16 cellular contexts compared by ENCODE assay signal in the genomic region with DNA sequence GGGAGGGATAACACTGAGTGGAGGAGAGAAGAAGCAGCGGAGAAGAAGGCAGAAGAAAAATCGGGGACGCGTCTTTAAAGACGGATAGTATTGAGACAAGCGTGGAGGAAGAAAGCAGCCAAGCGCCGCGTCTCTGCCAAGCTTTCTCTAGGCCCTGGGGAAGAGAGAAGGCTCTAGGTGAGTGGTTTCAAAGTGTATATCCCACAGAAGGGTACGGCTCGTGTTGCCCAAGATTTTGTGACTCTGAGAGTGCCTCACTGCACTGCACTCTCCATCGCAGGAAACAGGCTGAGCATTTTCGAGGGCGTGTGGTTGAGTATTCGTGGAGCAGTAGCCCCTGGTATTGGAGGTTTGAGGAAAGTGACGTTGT.
DNase-seq lines count a peak whose midpoint lies in the region; ATAC-seq, FAIRE-seq and TF ChIP-seq lines count a peak whose summit lies in the region.
"Had no signal": no experiment of that assay in that cellular context is flagged by ENCODE, and none has a peak within 500 bp of the region (broad histone marks: within the 10 kb centered on the region; RNA-seq: fewer than 3 reads in every experiment).

No MANE protein-coding gene starts in this region.

- H3K27me3 Mint-ChIP-seq in type B pancreatic cell, result peaks cover 78% of the 10 kb centered on the region

- TF ChIP-seq POLR2A in HepG2 (IDR thresholded peaks at IDR 0.05; ENCODE audit: insufficient read depth in 1 of 2, low read depth in 2 of 2, low read length in 2 of 2), result no peak
- no peak for TF ChIP-seq POLR2A in right lobe of liver (IDR thresholded peaks at IDR 0.05)
- no peak for TF ChIP-seq POLR2A in esophagus muscularis mucosa (IDR thresholded peaks at IDR 0.05; ENCODE audit: low read depth)

- BruUV-seq in HepG2 (replicated peaks; lab: Mats Ljungman, UMichigan), result no TSS peak
- no TSS peak for BruUV-seq in PC-9 (replicated peaks; lab: Mats Ljungman, UMichigan)

- TF ChIP-seq EP300 in HepG2 (IDR thresholded peaks at IDR 0.05; ENCODE audit: low read depth in 2 of 2, low read length in 2 of 2) (no peak), HepG2 (CRISPR knock-in tag; IDR thresholded peaks at IDR 0.05; ENCODE audit: borderline replicate concordance) (no peak), esophagus muscularis mucosa (IDR thresholded peaks at IDR 0.05) (no peak)

- CTCF ChIA-PET in HepG2 (lab: Yijun Ruan, JAX; ENCODE audit: low intra/inter-chr PET ratio, low total read pairs) (no interaction called here), PC-9 (lab: Charles Lee) (no interaction called here)

- H3K27ac ChIP-seq in HepG2 (ENCODE audit: extremely low read length, insufficient read depth, low read length) (no peak overlapping the region), right lobe of liver (no peak overlapping the region), PC-9 (no peak overlapping the region), esophagus muscularis mucosa (replicated peaks in 1 of 4) (no peak overlapping the region)
- H3K27ac ChIP-seq: gastroesophageal sphincter had no signal

- peaks cover 10% of the 10 kb centered on the region; the same call in 1 of the 2 replicates for H3F3A ChIP-seq in PC-9 (ENCODE audit: insufficient read depth, low read depth)

- DNase-seq in HepG2 (ENCODE audit: low spot score) (no peak), right lobe of liver (no peak), PC-9 (no peak), esophagus muscularis mucosa (ENCODE audit: extremely low spot score) (peak; percentile 62), type B pancreatic cell (ENCODE audit: extremely low spot score, unreplicated experiment) (no peak), LoVo (ENCODE audit: low spot score) (no peak)
- DNase-seq in stimulated activated CD4-positive, alpha-beta T cell treated with anti-CD3 and anti-CD28 coated beads, Interleukin-4, amount 100 ng/mL, for 24 hours, result no peak
- DNase-seq: cerebellar nuclear complex; DND-41; HCEC 1CT; Kasumi-1; NCI-H69; stimulated activated CD4-positive, alpha-beta T cell treated with anti-CD3 and anti-CD28 coated beads, Interleukin-15, amount 100 ng/mL, for 24 hours had no signal

- TF ChIP-seq RAD21 in HepG2 (CRISPR knock-in tag; IDR thresholded peaks at IDR 0.05), result no peak

- peaks cover 45% of the 10 kb centered on the region for H3K4me1 ChIP-seq in HepG2 (ENCODE audit: insufficient read depth, low read length)
- H3K4me1 ChIP-seq in right lobe of liver, result no peaks in the 10 kb centered on the region
- H3K4me1 ChIP-seq in PC-9 (replicated peaks; ENCODE audit: insufficient read depth), result peaks cover 4% of the 10 kb centered on the region; the same call in 1 of the 2 replicates
- no peaks in the 10 kb centered on the region for H3K4me1 ChIP-seq in esophagus muscularis mucosa
- H3K4me1 ChIP-seq: gastroesophageal sphincter had no signal

- H3K4me3 ChIP-seq in HepG2 (replicated peaks in 1 of 3; ENCODE audit: insufficient read depth in 1 of 3, low read depth in 2 of 3, low read length in 3 of 3) (no peak overlapping the region), right lobe of liver (no peak overlapping the region), PC-9 (no peak overlapping the region), esophagus muscularis mucosa (no peak overlapping the region)
- H3K4me3 ChIP-seq: gastroesophageal sphincter had no signal

- WGBS in HepG2 (ENCODE audit: low lambda C conversion rate), result 33% methylated on average over 16 of the region's 16 CpGs
- 6% methylated on average over 8 of the region's 16 CpGs for WGBS in right lobe of liver (ENCODE audit: insufficient coverage, low coverage, low lambda C conversion rate, missing lambda C conversion rate)
- 4% methylated on average over 16 of the region's 16 CpGs for WGBS in esophagus muscularis mucosa

- H3K4me2 ChIP-seq in HepG2 (ENCODE audit: low read depth, low read length) (peak overlapping the region; percentile 60), PC-9 (peak overlapping the region; percentile 40)

- H3K36me3 ChIP-seq in HepG2 (replicated peaks in 1 of 2; ENCODE audit: control insufficient read depth in 1 of 2, insufficient read depth in 2 of 2, low read length in 2 of 2) (no peaks in the 10 kb centered on the region), right lobe of liver (no peaks in the 10 kb centered on the region), PC-9 (ENCODE audit: low read depth) (no peaks in the 10 kb centered on the region), esophagus muscularis mucosa (no peaks in the 10 kb centered on the region)
- H3K36me3 ChIP-seq: gastroesophageal sphincter had no signal

- no peak for FAIRE-seq in HepG2 (lab: Jason Lieb, UNC)
- FAIRE-seq: endometrium had no signal

- H3K27ac Mint-ChIP-seq in type B pancreatic cell, result no peak overlapping the region

- POLR2A ChIA-PET in HepG2 (lab: Yijun Ruan, JAX) (no interaction called here), PC-9 (lab: Charles Lee; ENCODE audit: unreplicated experiment) (interaction anchor here (0.6 kb wide), 1 partner anchor 298 kb away, joined by 6 read pairs; no protein-coding TSS in a partner anchor)

- intact Hi-C loops in HepG2 (cut with micrococcal nuclease; ENCODE audit: unreplicated experiment) (no loop called here), right lobe of liver (cut with DNase I) (no loop called here), PC-9 (cut with micrococcal nuclease; ENCODE audit: unreplicated experiment) (no loop called here), esophagus muscularis mucosa (cut with DNase I) (no loop called here)

- no peaks in the 10 kb centered on the region for H3K36me3 Mint-ChIP-seq in type B pancreatic cell

- H3K9me2 ChIP-seq in PC-9 (ENCODE audit: insufficient read depth), result no peaks in the 10 kb centered on the region

- no peak for TF ChIP-seq CTCF in HepG2 (CRISPR knock-in tag; IDR thresholded peaks at IDR 0.05)
- no peak for TF ChIP-seq CTCF in right lobe of liver (IDR thresholded peaks at IDR 0.05)
- TF ChIP-seq CTCF in PC-9 (conservative IDR thresholded peaks at IDR 0.05), result no peak
- TF ChIP-seq CTCF in esophagus muscularis mucosa (IDR thresholded peaks at IDR 0.05), result no peak
- TF ChIP-seq CTCF in type B pancreatic cell (conservative IDR thresholded peaks at IDR 0.05), result no peak

- H3K79me2 ChIP-seq in HepG2 (ENCODE audit: insufficient read depth, low read length) (no peaks in the 10 kb centered on the region), PC-9 (ENCODE audit: low read depth) (no peaks in the 10 kb centered on the region)

- peaks cover 14% of the 10 kb centered on the region for H3K9me3 Mint-ChIP-seq in type B pancreatic cell

- in situ Hi-C loops in HepG2 (cut with HindIII; ENCODE audit: extremely low pct_ligation_motif_present, low pct_unique_long_range_greater_than_20kb), result no loop called here

- peak; percentile 29; the same call in 1 of the 3 replicates for ATAC-seq in HepG2
- ATAC-seq in right lobe of liver, result no peak
- no peak for ATAC-seq in GM19023 (IDR thresholded peaks at IDR 0.05; ENCODE audit: unreplicated experiment)
- ATAC-seq: gastroesophageal sphincter had no signal

- H3K9me3 ChIP-seq in HepG2 (ENCODE audit: low read length), result no peaks in the 10 kb centered on the region
- H3K9me3 ChIP-seq in right lobe of liver, result no peaks in the 10 kb centered on the region
- H3K9me3 ChIP-seq in PC-9 (ENCODE audit: insufficient read depth, low read depth), result no peaks in the 10 kb centered on the region
- peaks cover 0 to 29% (median 4%) of the 10 kb centered on the region in 4 donors for H3K9me3 ChIP-seq in esophagus muscularis mucosa

- H3K9ac ChIP-seq in HepG2 (ENCODE audit: insufficient read depth, low read depth, low read length), result no peak overlapping the region

- peak overlapping the region; percentile 9 for H3K4me3 Mint-ChIP-seq in type B pancreatic cell

- H3K4me1 Mint-ChIP-seq in type B pancreatic cell (ENCODE audit: unreplicated experiment), result no peaks in the 10 kb centered on the region

- H2AFZ ChIP-seq in HepG2 (ENCODE audit: low read length) (no peak overlapping the region), PC-9 (no peak overlapping the region)

- H4K20me1 ChIP-seq in HepG2 (ENCODE audit: insufficient read depth, low read length) (no peaks in the 10 kb centered on the region), PC-9 (ENCODE audit: insufficient read depth) (no peaks in the 10 kb centered on the region)

- peaks cover 3 to 53% of the 10 kb centered on the region in 2 experiments; a peak in 4 of 5 replicates for H3K27me3 ChIP-seq in HepG2 (ENCODE audit: control insufficient read depth in 1 of 2, insufficient read depth in 2 of 2, low read length in 2 of 2)
- H3K27me3 ChIP-seq in right lobe of liver, result peaks cover 0 to 57% of the 10 kb centered on the region in 2 donors
- peaks cover 4% of the 10 kb centered on the region for H3K27me3 ChIP-seq in PC-9 (ENCODE audit: insufficient read depth, low read depth)
- H3K27me3 ChIP-seq in esophagus muscularis mucosa, result peaks cover 0 to 100% (median 39%) of the 10 kb centered on the region in 4 donors

TF ChIP-seq in HepG2, 621 proteins besides CTCF, POLR2A, EP300 and RAD21:
- TF ChIP-seq MIXL1 (CRISPR knock-in tag; IDR thresholded peaks at IDR 0.05), result no peak
- TF ChIP-seq, protein P1, sequence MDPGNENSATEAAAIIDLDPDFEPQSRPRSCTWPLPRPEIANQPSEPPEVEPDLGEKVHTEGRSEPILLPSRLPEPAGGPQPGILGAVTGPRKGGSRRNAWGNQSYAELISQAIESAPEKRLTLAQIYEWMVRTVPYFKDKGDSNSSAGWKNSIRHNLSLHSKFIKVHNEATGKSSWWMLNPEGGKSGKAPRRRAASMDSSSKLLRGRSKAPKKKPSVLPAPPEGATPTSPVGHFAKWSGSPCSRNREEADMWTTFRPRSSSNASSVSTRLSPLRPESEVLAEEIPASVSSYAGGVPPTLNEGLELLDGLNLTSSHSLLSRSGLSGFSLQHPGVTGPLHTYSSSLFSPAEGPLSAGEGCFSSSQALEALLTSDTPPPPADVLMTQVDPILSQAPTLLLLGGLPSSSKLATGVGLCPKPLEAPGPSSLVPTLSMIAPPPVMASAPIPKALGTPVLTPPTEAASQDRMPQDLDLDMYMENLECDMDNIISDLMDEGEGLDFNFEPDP (CRISPR knock-in tag; conservative IDR thresholded peaks at IDR 0.05), result 0 out of 2 replicates have a peak, but pooled peaks have one; percentile 53
